ENCODE assay signal across 10 cellular contexts in genomic region chr14:24470450-24470849, GRCh38. TPM values are rescaled to one million over a fixed set of nuclear protein-coding genes. Genes with fewer than 3 reads are reported as not detected.
"Had no signal": no experiment of that assay in that cellular context is flagged by ENCODE, and none has a peak within 500 bp of the region (broad histone marks: within the 10 kb centered on the region; RNA-seq: fewer than 3 reads in every experiment).

No MANE protein-coding gene starts in this region.

RNA-seq across cellular contexts. Expression of gene CMA1, which starts 37.6 kb away (rescaled TPM):
- total RNA-seq: OCI-LY7, PC-3, PC-9, Peyer's patch, RPMI7951, SJCRH30, SJSA1, SK-MEL-5, T-cell had no signal
- polyA plus RNA-seq: SK-N-SH had no signal
